Comparison of ENCODE assay signal across 15 cellular contexts in the genomic region with DNA sequence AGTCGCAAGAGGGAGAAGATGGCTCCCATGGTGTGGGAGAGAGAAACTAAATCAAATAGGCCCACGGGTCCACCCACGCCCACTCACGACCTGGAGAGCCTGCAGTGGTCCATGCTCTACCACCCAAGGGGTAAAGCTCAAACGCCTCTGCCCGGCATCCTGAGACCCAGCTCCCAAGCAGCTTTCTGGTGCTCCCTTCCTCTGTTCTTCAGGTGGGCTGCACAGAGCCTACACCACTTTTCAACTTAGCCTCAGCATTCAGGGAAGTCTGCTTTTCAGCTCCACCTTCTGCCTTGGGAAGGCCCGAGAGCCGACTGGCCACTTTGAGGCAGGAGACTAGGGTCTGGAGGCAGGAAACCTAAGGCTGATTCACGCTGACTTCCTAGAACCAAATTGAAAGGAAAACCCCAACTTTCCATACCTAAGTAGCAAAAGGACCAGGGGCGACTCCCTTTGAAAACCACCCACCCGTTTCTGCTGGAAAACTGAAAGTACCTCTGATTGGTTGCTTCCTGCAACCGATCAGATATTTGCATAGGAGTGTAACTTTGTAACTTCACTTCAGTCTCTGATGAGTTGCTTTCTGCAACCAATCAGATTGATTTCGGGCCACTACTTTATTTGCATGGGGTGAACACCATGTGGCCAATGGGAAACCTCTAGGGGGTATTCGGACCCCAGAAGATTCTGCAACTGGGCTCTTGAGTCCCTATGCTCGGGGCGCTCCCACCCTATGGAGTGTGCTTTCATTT. TPM values are rescaled to one million over a fixed set of nuclear protein-coding genes. Genes with fewer than 3 reads are reported as not detected.
A peak's percentile ranks its signal among the peaks of the same experiment; 100 is the strongest.
DNase-seq lines count a peak whose midpoint lies in the region; ATAC-seq and TF ChIP-seq lines count a peak whose summit lies in the region.
"Had no signal": no experiment of that assay in that cellular context is flagged by ENCODE, and none has a peak within 500 bp of the region (broad histone marks: within the 10 kb centered on the region; RNA-seq: fewer than 3 reads in every experiment).

No MANE protein-coding gene starts in this region.

- WGBS in GM23248 (ENCODE audit: low coverage in 1 of 2, low lambda C conversion rate in 2 of 2, missing lambda C conversion rate in 2 of 2), 2 experiments, result 51 to 54% methylated on average over 16 of the region's 16 CpGs
- no CpG with 5 or more reads among the region's 16 CpGs for WGBS in mesendoderm (ENCODE audit: extremely low coverage, insufficient coverage, low lambda C conversion rate)

- no peak for TF ChIP-seq CTCF in DND-41 (IDR thresholded peaks at IDR 0.05; ENCODE audit: borderline replicate concordance, extremely low read depth, low read length, poor library complexity, severe bottlenecking)

- no peaks in the 10 kb centered on the region for H3K27me3 ChIP-seq in DND-41 (ENCODE audit: insufficient read depth, low read length, poor library complexity)
- H3K27me3 ChIP-seq in GM23248 (replicated peaks; ENCODE audit: insufficient read depth), result peaks cover 7% of the 10 kb centered on the region; the same call in 1 of the 2 replicates
- no peaks in the 10 kb centered on the region for H3K27me3 ChIP-seq in SJCRH30
- no peaks in the 10 kb centered on the region for H3K27me3 ChIP-seq in mesendoderm (ENCODE audit: insufficient read depth, low read length, poor library complexity)

- H3K79me2 ChIP-seq in DND-41 (ENCODE audit: insufficient read depth, low read length), result no peaks in the 10 kb centered on the region
- no peaks in the 10 kb centered on the region for H3K79me2 ChIP-seq in GM23248 (ENCODE audit: insufficient read depth)
- no peaks in the 10 kb centered on the region for H3K79me2 ChIP-seq in mesendoderm (ENCODE audit: control insufficient read depth, insufficient read depth, low read length)

- no peak overlapping the region for H3K23ac ChIP-seq in mesendoderm (ENCODE audit: low read length)

- in situ Hi-C loops in GM23248 (cut with MboI), result no loop called here

- no peak overlapping the region for H2BK15ac ChIP-seq in mesendoderm (replicated peaks; ENCODE audit: low read depth)

- ATAC-seq in DND-41 (ENCODE audit: insufficient read depth, low read depth), result no peak
- no peak for ATAC-seq in HG03342 (IDR thresholded peaks at IDR 0.05; ENCODE audit: unreplicated experiment)
- ATAC-seq: stimulated activated naive CD8-positive, alpha-beta T cell treated with anti-CD3 and anti-CD28 coated beads, Interleukin-15, amount 100 ng/mL, for 72 hours had no signal

- H2BK5ac ChIP-seq in mesendoderm (ENCODE audit: low read length), result no peak overlapping the region

- no peak overlapping the region for H3K18ac ChIP-seq in mesendoderm (ENCODE audit: low read length)

- no peaks in the 10 kb centered on the region for H3K9me3 ChIP-seq in DND-41 (ENCODE audit: insufficient read depth, low read length, severe bottlenecking)
- H3K9me3 ChIP-seq in GM23248 (ENCODE audit: low read depth), result no peaks in the 10 kb centered on the region
- H3K9me3 ChIP-seq in SJCRH30 (replicated peaks), result no peaks in the 10 kb centered on the region

- H3K9ac ChIP-seq in DND-41 (ENCODE audit: low read depth, low read length), result no peak overlapping the region
- H3K9ac ChIP-seq in GM23248, result peak overlapping the region; percentile 62
- no peak overlapping the region for H3K9ac ChIP-seq in mesendoderm (ENCODE audit: low read length)

- H3K4me1 ChIP-seq in DND-41 (ENCODE audit: insufficient read depth, low read length), result peaks cover 6% of the 10 kb centered on the region
- H3K4me1 ChIP-seq in GM23248 (ENCODE audit: insufficient read depth), result no peaks in the 10 kb centered on the region; the same call in 1 of the 2 replicates
- no peaks in the 10 kb centered on the region for H3K4me1 ChIP-seq in SJCRH30
- no peaks in the 10 kb centered on the region for H3K4me1 ChIP-seq in mesendoderm (ENCODE audit: control insufficient read depth, low read depth, low read length)

- H3K4me3 ChIP-seq in DND-41 (ENCODE audit: low read depth in 1 of 2, low read length in 2 of 2) (no peak overlapping the region), GM23248 (peak overlapping the region; percentile 66), SJCRH30 (peak overlapping the region; percentile 12; the same call in 1 of the 2 replicates), mesendoderm (ENCODE audit: low read length) (no peak overlapping the region)

- no peaks in the 10 kb centered on the region for H3F3A ChIP-seq in GM23248 (ENCODE audit: insufficient read depth)

- H2AK5ac ChIP-seq in mesendoderm (ENCODE audit: low read length), result no peak overlapping the region

- H3K79me1 ChIP-seq in mesendoderm (ENCODE audit: low read length), result no peaks in the 10 kb centered on the region

- no peak overlapping the region for H4K8ac ChIP-seq in mesendoderm (ENCODE audit: low read depth, low read length)

- H3K4ac ChIP-seq in mesendoderm (ENCODE audit: low read depth, low read length), result no peak overlapping the region

- H3K56ac ChIP-seq in mesendoderm (ENCODE audit: low read length), result peak overlapping the region; percentile 25

- H4K5ac ChIP-seq in mesendoderm (ENCODE audit: low read length), result no peak overlapping the region

- H2AFZ ChIP-seq in DND-41 (ENCODE audit: low read depth, low read length), result peak overlapping the region; percentile 52; the same call in 1 of the 2 replicates
- peak overlapping the region; percentile 85 for H2AFZ ChIP-seq in GM23248

- H4K20me1 ChIP-seq in DND-41 (ENCODE audit: insufficient read depth, low read length) (no peaks in the 10 kb centered on the region), GM23248 (ENCODE audit: insufficient read depth) (no peaks in the 10 kb centered on the region)

- DNase-seq in DND-41, result no peak
- peak; percentile 42 for DNase-seq in GM23248
- no peak for DNase-seq in SJCRH30
- DNase-seq in mesendoderm, result no peak
- no peak for DNase-seq in activated gamma-delta T cell (lab: John Stamatoyannopoulos, UW)
- DNase-seq in NCI-H1105 (lab: John Stamatoyannopoulos, UW), result no peak
- DNase-seq: mammary epithelial cell; NCI-H1436; stimulated activated CD4-positive, alpha-beta T cell treated with anti-CD3 and anti-CD28 coated beads, Interleukin-4, amount 100 ng/mL, for 1 hour; stimulated activated naive CD8-positive, alpha-beta T cell treated with anti-CD3 and anti-CD28 coated beads, Interleukin-15, amount 100 ng/mL, for 72 hours had no signal

- H2BK120ac ChIP-seq in mesendoderm (ENCODE audit: low read depth, low read length), result no peak overlapping the region

- H3K9me2 ChIP-seq in GM23248 (ENCODE audit: insufficient read depth), result no peaks in the 10 kb centered on the region

- H3K4me2 ChIP-seq in DND-41 (ENCODE audit: insufficient read depth, low read length) (no peak overlapping the region), GM23248 (ENCODE audit: unreplicated experiment) (peak overlapping the region; percentile 75), mesendoderm (ENCODE audit: low read length) (no peak overlapping the region)

- H3K36me3 ChIP-seq in DND-41 (ENCODE audit: insufficient read depth, low read length) (no peaks in the 10 kb centered on the region), GM23248 (ENCODE audit: low read depth) (no peaks in the 10 kb centered on the region), SJCRH30 (no peaks in the 10 kb centered on the region), mesendoderm (ENCODE audit: control insufficient read depth, insufficient read depth, low read length) (no peaks in the 10 kb centered on the region)

- no peak overlapping the region for H3K27ac ChIP-seq in DND-41 (ENCODE audit: low read length)
- no peak overlapping the region for H3K27ac ChIP-seq in GM23248
- H3K27ac ChIP-seq in SJCRH30, result no peak overlapping the region
- no peak overlapping the region for H3K27ac ChIP-seq in mesendoderm (ENCODE audit: low read depth, low read length)
- H3K27ac ChIP-seq: HL-60 had no signal

RNA-seq across cellular contexts. Expression of gene SPATA3, which starts 26.8 kb away (rescaled TPM):
- not detected in 2 replicates for total RNA-seq in GM23248 (2014; rRNA removed; shearing (Covaris generic))
- not detected in 2 replicates for polyA plus RNA-seq in GM23248 (2016; fragmentation: Nextera tagmentation; extraction: Ambion mirVana)
- not detected in 2 replicates for total RNA-seq in SJCRH30 (2014; rRNA removed; shearing (Covaris generic))
- not detected for polyA plus RNA-seq in mesendoderm (2013, experiment 1 of 2)
- polyA plus RNA-seq in mesendoderm (2013, experiment 2 of 2), result not detected
- total RNA-seq: activated T-helper 1 cell treated with anti-CD3 and anti-CD28 coated beads, Interleukin-12 subunit alpha, Interleukin-12 subunit beta, Interleukin-2, Interleukin-4 antibody, amounts not matched to agents 30 ng/mL and 10 ng/mL and 1 ng/mL, durations not matched to agents 14 hours and 24 hours and 36 hours; endothelial cell of umbilical vein; mammary epithelial cell; pulmonary artery endothelial cell had no signal
- polyA plus RNA-seq: endothelial cell of umbilical vein, mammary epithelial cell had no signal

RNA-seq across cellular contexts. Expression of gene GPR55, which starts 44.1 kb away (rescaled TPM):
- not detected in 2 replicates for total RNA-seq in GM23248 (2014; rRNA removed; shearing (Covaris generic))
- 0.20 TPM in 1 of 2 replicates, not detected in the other for polyA plus RNA-seq in GM23248 (2016; fragmentation: Nextera tagmentation; extraction: Ambion mirVana)
- 0.10 TPM in 1 of 2 replicates, not detected in the other for total RNA-seq in SJCRH30 (2014; rRNA removed; shearing (Covaris generic))
- polyA plus RNA-seq in mesendoderm (2013, experiment 1 of 2), result 0.41 TPM
- polyA plus RNA-seq in mesendoderm (2013, experiment 2 of 2), result 0.41 TPM
- total RNA-seq: endothelial cell of umbilical vein, mammary epithelial cell, pulmonary artery endothelial cell had no signal
- polyA plus RNA-seq: endothelial cell of umbilical vein, mammary epithelial cell had no signal

Comparison
In these comparisons a context has a peak if more than half of its experiments do, and no peak if none do; other contexts are left out.
1. H3K4me3 ChIP-seq: peak in GM23248 (single experiment) and SJCRH30 (single experiment); none in DND-41 (0 of 2) and mesendoderm (single experiment).